Comparison of ENCODE assay signal across 8 cellular contexts in the genomic region with DNA sequence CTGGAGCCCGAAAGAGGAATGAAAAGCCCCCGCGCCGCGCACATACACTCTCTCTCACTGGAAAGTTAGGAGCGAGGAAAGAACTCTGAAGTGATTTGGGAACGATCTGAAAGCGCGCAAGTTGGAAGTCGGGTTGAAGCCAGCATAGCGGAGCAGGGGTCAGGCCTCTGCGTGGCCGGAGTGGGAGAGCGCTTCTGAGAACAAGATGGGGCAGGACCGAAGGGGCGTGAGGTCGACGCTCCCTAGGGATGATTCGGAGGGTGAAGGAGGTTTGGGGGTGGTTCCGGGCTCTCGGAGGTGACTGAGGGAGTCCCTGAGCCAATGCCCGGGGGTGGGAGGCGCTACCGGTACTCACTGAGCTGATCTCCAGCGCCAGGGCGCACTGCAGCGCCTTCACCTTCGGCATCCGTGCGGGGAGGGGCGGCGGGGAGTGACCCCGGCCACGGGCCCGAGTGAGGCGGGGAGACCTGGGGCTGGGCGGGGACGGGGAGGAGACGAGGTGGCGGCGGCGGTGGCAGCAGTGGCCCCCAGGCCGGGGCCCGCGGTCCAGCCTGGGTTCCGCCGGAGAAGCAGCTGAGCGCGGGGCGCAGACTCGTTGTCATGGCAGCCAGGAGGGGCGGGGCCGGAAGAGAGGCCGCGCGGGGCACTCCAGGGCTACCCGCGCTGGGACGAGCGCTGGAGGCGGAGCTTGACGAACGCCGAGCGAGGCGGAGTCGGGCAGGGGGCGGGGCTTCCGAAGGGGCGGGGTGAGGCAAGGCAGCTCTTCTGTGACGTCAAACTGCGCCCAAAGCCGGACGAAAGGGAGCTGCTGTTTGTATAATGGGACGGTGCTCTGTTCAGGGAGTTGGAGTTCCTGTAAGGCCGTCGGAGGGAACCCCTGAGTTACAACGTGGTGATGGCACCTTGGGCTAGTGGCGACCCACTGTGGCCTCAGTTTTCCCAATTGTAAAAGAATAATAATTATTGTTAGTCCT. TPM values are rescaled to one million over a fixed set of nuclear protein-coding genes. Genes with fewer than 3 reads are reported as not detected.
DNase-seq lines count a peak whose midpoint lies in the region; ATAC-seq, FAIRE-seq and TF ChIP-seq lines count a peak whose summit lies in the region.

A gene (minus strand): TSS at position 602 of the 974 bp plus-strand sequence. CDS start 196 bp downstream, at position 406.

- DNase-seq in NCI-H2081 (lab: John Stamatoyannopoulos, UW) (peak; percentile 96 to 99), bronchial epithelial cell (ENCODE audit: low read depth) (peak; percentile 77), iPS-NIHi7 (ENCODE audit: extremely low spot score) (peak; percentile 99), cortex of kidney (lab: John Stamatoyannopoulos, UW) (no peak)
- DNase-seq in activated CD4-positive, CD25-positive, alpha-beta regulatory T cell (lab: John Stamatoyannopoulos, UW), result peak; percentile 74 to 88 (median 76)

- H3K27me3 ChIP-seq in bronchial epithelial cell (ENCODE audit: control insufficient read depth, insufficient read depth, low read length) (no peaks in the 10 kb centered on the region), skeletal muscle tissue (ENCODE audit: control insufficient read depth in 3 of 3, insufficient read depth in 3 of 3, low read length in 3 of 3) (no peaks in the 10 kb centered on the region)

- no peaks in the 10 kb centered on the region for H3K36me3 ChIP-seq in bronchial epithelial cell (ENCODE audit: control insufficient read depth, insufficient read depth, low read length)
- no peaks in the 10 kb centered on the region for H3K36me3 ChIP-seq in skeletal muscle tissue (ENCODE audit: control insufficient read depth in 3 of 3, insufficient read depth in 3 of 3, low read length in 3 of 3)

- peak within 1 kb of the TSS; percentile 74 to 79 (median 77) for H3K9ac ChIP-seq in skeletal muscle tissue (ENCODE audit: low read depth in 1 of 3, low read length in 3 of 3)

- H3K27ac ChIP-seq in skeletal muscle tissue (ENCODE audit: low read depth, low read length), result peak within 1 kb of the TSS; percentile 75

- H3K4me1 ChIP-seq in skeletal muscle tissue (ENCODE audit: control insufficient read depth in 3 of 3, insufficient read depth in 3 of 3, low read length in 3 of 3), result peaks cover 11 to 22% (median 20%) of the 10 kb centered on the region in 3 donors

- TF ChIP-seq CTCF in bronchial epithelial cell (IDR thresholded peaks at IDR 0.05; ENCODE audit: insufficient read depth, low read length, severe bottlenecking), result no peak

- no peaks in the 10 kb centered on the region for H3K9me3 ChIP-seq in skeletal muscle tissue (ENCODE audit: control insufficient read depth in 3 of 3, low read length in 3 of 3)

- H3K4me3 ChIP-seq in bronchial epithelial cell (ENCODE audit: low read depth, low read length) (peak within 1 kb of the TSS; percentile 79), skeletal muscle tissue (ENCODE audit: low read length in 3 of 3) (peak within 1 kb of the TSS; percentile 77 to 93 (median 84))

- ATAC-seq in GM18517 (IDR thresholded peaks at IDR 0.05; ENCODE audit: unreplicated experiment) (peak; percentile 96), HG03025 (IDR thresholded peaks at IDR 0.05; ENCODE audit: low FRiP score, unreplicated experiment) (peak; percentile 97)

- FAIRE-seq in bronchial epithelial cell (lab: Jason Lieb, UNC), result no peak

RNA-seq across cellular contexts. Expression of the gene that starts here (rescaled TPM):
- total RNA-seq in bronchial epithelial cell, result 0.79 and 2.0 TPM in 2 replicates
- total RNA-seq in skeletal muscle tissue, result 50.1 TPM

Comparison
In these comparisons a context has a peak if more than half of its experiments do, and no peak if none do; other contexts are left out.
1. RNA of the gene that starts here (total RNA-seq): 50.1 TPM in skeletal muscle tissue (single experiment); 0.79 to 2.0 TPM in bronchial epithelial cell; every median in the first group is over 10 times any median in the second.